1 cellular context compared by ENCODE assay signal in genomic region chr7:150957119-150958020, GRCh38.
TF ChIP-seq lines count a peak whose summit lies in the region.

No MANE protein-coding gene starts in this region.

TF ChIP-seq in K562, 482 proteins besides CTCF, POLR2A, EP300 and RAD21 (continued from another document):
- TF ChIP-seq ZNF609 (CRISPR knock-in tag; IDR thresholded peaks at IDR 0.05; ENCODE audit: borderline replicate concordance): no peak
